In the genomic region with DNA sequence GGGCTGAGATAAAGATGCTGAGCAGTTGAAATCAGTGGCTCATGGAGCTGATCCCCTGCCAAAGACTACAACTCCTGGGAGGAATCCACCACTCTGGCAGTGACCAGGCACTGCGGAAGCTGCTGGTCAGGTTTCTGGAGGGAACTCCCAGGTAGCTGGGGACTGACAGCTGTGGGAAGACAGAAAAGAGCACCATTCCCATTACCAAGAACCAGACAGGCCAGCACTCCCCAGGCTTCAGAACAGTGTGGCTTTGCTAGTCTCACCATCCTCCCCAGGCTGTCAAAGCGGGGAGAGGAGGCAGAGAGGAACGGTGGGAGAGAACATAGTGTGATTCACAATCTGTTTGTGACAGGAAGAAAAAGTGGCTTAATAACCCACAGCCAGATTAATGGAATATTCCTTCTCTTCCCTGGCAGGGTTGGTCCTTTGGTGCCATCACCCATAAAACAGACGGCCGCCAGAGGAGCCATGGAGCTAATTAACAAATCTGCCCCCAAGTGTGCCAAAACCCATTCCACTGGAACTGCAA, we compare ENCODE assay signal across 14 cellular contexts.
DNase-seq lines count a peak whose midpoint lies in the region; ATAC-seq, FAIRE-seq and TF ChIP-seq lines count a peak whose summit lies in the region.
"Had no signal": no experiment of that assay in that cellular context is flagged by ENCODE, and none has a peak within 500 bp of the region (broad histone marks: within the 10 kb centered on the region; RNA-seq: fewer than 3 reads in every experiment).

No MANE protein-coding gene starts in this region.

- no peak overlapping the region for H3K4me3 Mint-ChIP-seq in astrocyte (ENCODE audit: unreplicated experiment)
- H3K4me3 Mint-ChIP-seq: activated naive CD4-positive, alpha-beta T cell treated with anti-CD3 and anti-CD28 coated beads for 36 hours; brain had no signal

- no peak for FAIRE-seq in astrocyte (lab: Jason Lieb, UNC)

- no peak overlapping the region for H3K4me2 ChIP-seq in astrocyte (ENCODE audit: low read length)

- TF ChIP-seq CTCF in C4-2B (conservative IDR thresholded peaks at IDR 0.05) (peak; percentile 71), LNCaP clone FGC (IDR thresholded peaks at IDR 0.05; ENCODE audit: control insufficient read depth, extremely low read depth, insufficient read depth) (peak; percentile 38), astrocyte (IDR thresholded peaks at IDR 0.05; ENCODE audit: insufficient read depth, low read depth, low read length) (no peak)

- H3K9ac ChIP-seq in astrocyte (ENCODE audit: low read length): no peak overlapping the region

- no peaks in the 10 kb centered on the region for H3K79me2 ChIP-seq in astrocyte (ENCODE audit: insufficient read depth, low read length)

- ATAC-seq in GM19328 (IDR thresholded peaks at IDR 0.05; ENCODE audit: unreplicated experiment) (no peak), HG03175 (IDR thresholded peaks at IDR 0.05; ENCODE audit: unreplicated experiment) (no peak), left lobe of liver (no peak)
- ATAC-seq: Right ventricle myocardium inferior had no signal

- H3K27me3 ChIP-seq in astrocyte (ENCODE audit: insufficient read depth, low read length): peaks cover 3% of the 10 kb centered on the region

- H3K9me3 ChIP-seq in astrocyte (ENCODE audit: insufficient read depth, low read depth, low read length): no peaks in the 10 kb centered on the region

- H3K4me3 ChIP-seq in LNCaP clone FGC (ENCODE audit: low read depth, low read length) (no peak overlapping the region), astrocyte (ENCODE audit: insufficient read depth, low read depth, low read length) (no peak overlapping the region)

- H3K27ac ChIP-seq in C4-2B (peak overlapping the region; percentile 74), astrocyte (ENCODE audit: low read depth, low read length) (no peak overlapping the region)

- H2AFZ ChIP-seq in astrocyte (ENCODE audit: low read depth, low read length): no peak overlapping the region

- H4K20me1 ChIP-seq in astrocyte (ENCODE audit: insufficient read depth, low read length): no peaks in the 10 kb centered on the region

- no peaks in the 10 kb centered on the region for H3K36me3 ChIP-seq in astrocyte (ENCODE audit: insufficient read depth, low read length)

- H3K4me1 ChIP-seq in astrocyte (ENCODE audit: insufficient read depth, low read length): no peaks in the 10 kb centered on the region

- peaks cover 31% of the 10 kb centered on the region for H3K27me3 Mint-ChIP-seq in astrocyte (ENCODE audit: low read depth, unreplicated experiment)
- H3K27me3 Mint-ChIP-seq: brain had no signal

- H3K27ac Mint-ChIP-seq in astrocyte (ENCODE audit: unreplicated experiment): no peak overlapping the region
- H3K27ac Mint-ChIP-seq: activated naive CD4-positive, alpha-beta T cell treated with anti-CD3 and anti-CD28 coated beads for 36 hours had no signal

- no peaks in the 10 kb centered on the region for H3K36me3 Mint-ChIP-seq in astrocyte (ENCODE audit: low read depth, unreplicated experiment)
- H3K36me3 Mint-ChIP-seq: brain had no signal

- H3K9me3 Mint-ChIP-seq in astrocyte (ENCODE audit: unreplicated experiment): peaks cover 6% of the 10 kb centered on the region
- H3K9me3 Mint-ChIP-seq: activated naive CD4-positive, alpha-beta T cell treated with anti-CD3 and anti-CD28 coated beads for 36 hours had no signal

- DNase-seq in LNCaP clone FGC (ENCODE audit: low read depth) (peak; percentile 95), astrocyte (ENCODE audit: low read depth) (peak; percentile 1), kidney glomerular epithelial cell (lab: John Stamatoyannopoulos, UW) (peak; percentile 50), DMS114 treated with DMSO at 0.1 percent for 48 hours (lab: John Stamatoyannopoulos, UW; ENCODE audit: unreplicated experiment) (no peak), left lobe of liver (ENCODE audit: low spot score) (no peak)
- DNase-seq: activated CD4-positive, alpha-beta T cell treated with anti-CD3 and anti-CD28 coated beads for 1 hour; activated naive CD4-positive, alpha-beta T cell treated with anti-CD3 and anti-CD28 coated beads for 36 hours; Kasumi-1; NCI-H2081 had no signal

- H3K4me1 Mint-ChIP-seq in astrocyte (ENCODE audit: low read depth, unreplicated experiment): no peaks in the 10 kb centered on the region

Comparison
In these comparisons a context has a peak if more than half of its experiments do, and no peak if none do; other contexts are left out.
1. DNase-seq: peak in LNCaP clone FGC (single experiment), astrocyte (single experiment) and kidney glomerular epithelial cell (single experiment); none in DMS114 treated with DMSO at 0.1 percent for 48 hours (single experiment) and left lobe of liver (single experiment).